ENCODE assay signal across 11 cellular contexts in the genomic region with DNA sequence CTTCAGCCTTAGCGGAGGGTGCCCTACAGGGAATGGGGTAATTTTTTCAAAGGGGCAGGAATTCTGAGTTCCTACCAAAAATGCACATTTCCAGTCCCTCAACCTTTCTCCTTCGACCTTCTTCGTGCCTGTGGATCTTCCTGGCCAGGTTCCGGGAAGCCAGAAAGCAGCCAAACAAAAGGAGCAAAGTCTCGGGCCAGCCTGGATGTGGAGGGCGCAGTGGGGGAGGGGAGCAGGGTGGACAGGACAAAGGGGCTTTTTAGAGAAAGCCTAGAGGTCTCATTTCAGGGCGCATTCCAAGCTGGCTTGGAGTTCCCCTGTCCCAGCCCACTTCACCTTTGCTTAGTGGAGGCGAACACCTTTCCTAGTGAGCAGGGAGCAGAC. TPM values are rescaled to one million over a fixed set of nuclear protein-coding genes. Genes with fewer than 3 reads are reported as not detected.
DNase-seq lines count a peak whose midpoint lies in the region; ATAC-seq, FAIRE-seq and TF ChIP-seq lines count a peak whose summit lies in the region.
"Had no signal": no experiment of that assay in that cellular context is flagged by ENCODE, and none has a peak within 500 bp of the region (broad histone marks: within the 10 kb centered on the region; RNA-seq: fewer than 3 reads in every experiment).

No MANE protein-coding gene starts in this region.

- no TSS peak for BruUV-seq in GM12878 (replicated peaks; lab: Mats Ljungman, UMichigan)

- H3K4me1 Mint-ChIP-seq in activated naive CD4-positive, alpha-beta T cell treated with anti-CD3 and anti-CD28 coated beads, Interleukin-2, amount 50 U/mL, for 24 hours, result peaks cover 44% of the 10 kb centered on the region

- no peak for FAIRE-seq in GM12878 (lab: Jason Lieb, UNC)
- FAIRE-seq: frontal cortex had no signal

- RAD21 ChIA-PET in GM12878 (lab: Charles Lee; ENCODE audit: unreplicated experiment), result interaction anchor here (0.6 to 11.2 kb wide), 13 partner anchors 10 to 270 kb away, joined by 3 to 139 read pairs (median 6); no protein-coding TSS in a partner anchor

- 70% methylated on average over 8 of the region's 8 CpGs for WGBS in GM12878 (ENCODE audit: insufficient coverage, insufficient replicate concordance, low lambda C conversion rate, missing lambda C conversion rate)
- WGBS in suprapubic skin, result 27% methylated on average over 8 of the region's 8 CpGs

- peak overlapping the region; percentile 76 for H3K9ac ChIP-seq in GM12878 (ENCODE audit: control insufficient read depth, insufficient read depth, low read length)

- no peaks in the 10 kb centered on the region for H4K20me1 ChIP-seq in GM12878 (ENCODE audit: control insufficient read depth, insufficient read depth)

- POLR2A ChIA-PET in GM12878 (lab: Charles Lee), result interaction anchor here (0.7 to 6.3 kb wide), 8 partner anchors 14 to 130 kb away, joined by 3 to 60 read pairs (median 7); no protein-coding TSS in a partner anchor

- intact Hi-C loops in GM12878 (cut with micrococcal nuclease; ENCODE audit: unreplicated experiment), result loop anchor here (5.0 kb wide), 1 partner anchor 131 kb away; a partner anchor contains a TSS

- H2AFZ ChIP-seq in GM12878 (ENCODE audit: control insufficient read depth, low read depth, low read length), result peak overlapping the region; percentile 90

- no peak for ATAC-seq in activated naive CD4-positive, alpha-beta T cell treated with anti-CD3 and anti-CD28 coated beads, Interleukin-2, amount 50 U/mL, for 72 hours
- ATAC-seq in GM12878, result no peak

- H3K4me1 ChIP-seq in GM12878 (ENCODE audit: control insufficient read depth, insufficient read depth, low read length), result peaks cover 57% of the 10 kb centered on the region
- peaks cover 28% of the 10 kb centered on the region for H3K4me1 ChIP-seq in suprapubic skin

- TF ChIP-seq EP300 in GM12878 (IDR thresholded peaks at IDR 0.05; ENCODE audit: borderline replicate concordance in 1 of 2, control insufficient read depth in 1 of 2, low read depth in 2 of 2, low read length in 2 of 2) (no peak), suprapubic skin (IDR thresholded peaks at IDR 0.05) (no peak)

- H3K27ac Mint-ChIP-seq in activated naive CD4-positive, alpha-beta T cell treated with anti-CD3 and anti-CD28 coated beads, Interleukin-2, amount 50 U/mL, for 24 hours, result no peak overlapping the region
- no peak overlapping the region for H3K27ac Mint-ChIP-seq in activated naive CD4-positive, alpha-beta T cell treated with anti-CD3 and anti-CD28 coated beads, Interleukin-2, amount 50 U/mL, for 72 hours
- H3K27ac Mint-ChIP-seq: activated CD4-positive, alpha-beta memory T cell treated with anti-CD3 and anti-CD28 coated beads for 36 hours had no signal

- no peaks in the 10 kb centered on the region for H3K9me3 Mint-ChIP-seq in activated naive CD4-positive, alpha-beta T cell treated with anti-CD3 and anti-CD28 coated beads, Interleukin-2, amount 50 U/mL, for 24 hours
- H3K9me3 Mint-ChIP-seq in activated naive CD4-positive, alpha-beta T cell treated with anti-CD3 and anti-CD28 coated beads, Interleukin-2, amount 50 U/mL, for 72 hours, result no peaks in the 10 kb centered on the region
- H3K9me3 Mint-ChIP-seq: activated CD4-positive, alpha-beta memory T cell treated with anti-CD3 and anti-CD28 coated beads for 36 hours had no signal

- peak overlapping the region; percentile 73 for H3K4me3 Mint-ChIP-seq in activated naive CD4-positive, alpha-beta T cell treated with anti-CD3 and anti-CD28 coated beads, Interleukin-2, amount 50 U/mL, for 24 hours

- H3K27ac ChIP-seq in GM12878 (ENCODE audit: control insufficient read depth, insufficient read depth) (peak overlapping the region; percentile 52), suprapubic skin (no peak overlapping the region)

- peaks cover 14% of the 10 kb centered on the region for H3K27me3 Mint-ChIP-seq in activated naive CD4-positive, alpha-beta T cell treated with anti-CD3 and anti-CD28 coated beads, Interleukin-2, amount 50 U/mL, for 24 hours

- DNase-seq in activated naive CD4-positive, alpha-beta T cell treated with anti-CD3 and anti-CD28 coated beads, Interleukin-2, amount 50 U/mL, for 72 hours (ENCODE audit: low spot score in 2 of 2), result no peak
- no peak for DNase-seq in GM12878 (ENCODE audit: low read depth, low spot score)
- peak; percentile 86 for DNase-seq in left kidney (ENCODE audit: low read depth, low spot score)
- DNase-seq in suprapubic skin (ENCODE audit: low spot score in 2 of 2), result no peak
- no peak for DNase-seq in NCI-H128 (lab: John Stamatoyannopoulos, UW; ENCODE audit: unreplicated experiment)
- no peak for DNase-seq in kidney glomerular epithelial cell (lab: John Stamatoyannopoulos, UW)
- DNase-seq in NCI-H748 (lab: John Stamatoyannopoulos, UW; ENCODE audit: unreplicated experiment), result no peak
- DNase-seq: activated CD4-positive, alpha-beta memory T cell treated with anti-CD3 and anti-CD28 coated beads for 36 hours; NCI-H1436 treated with DMSO at 0.1 percent for 48 hours had no signal

- H3K27me3 ChIP-seq in GM12878 (replicated peaks in 1 of 2; ENCODE audit: control insufficient read depth in 2 of 2, insufficient read depth in 2 of 2, low read length in 1 of 2), result no peaks in the 10 kb centered on the region
- H3K27me3 ChIP-seq in suprapubic skin, result peaks cover 43% of the 10 kb centered on the region

- H3K36me3 ChIP-seq in GM12878 (ENCODE audit: control insufficient read depth in 2 of 2, insufficient read depth in 2 of 2, low read length in 1 of 2) (no peaks in the 10 kb centered on the region), suprapubic skin (no peaks in the 10 kb centered on the region)

- H3K9me3 ChIP-seq in GM12878 (replicated peaks; ENCODE audit: control insufficient read depth, insufficient read depth, low read length), result no peaks in the 10 kb centered on the region
- no peaks in the 10 kb centered on the region for H3K9me3 ChIP-seq in suprapubic skin

- in situ Hi-C loops in GM12878 (cut with MboI), result no loop called here

- CTCF ChIA-PET in GM12878 (lab: Yijun Ruan, JAX), result interaction anchor here (1.4 to 10.0 kb wide), 8 partner anchors 12 to 270 kb away, joined by 4 to 131 read pairs (median 36); no protein-coding TSS in a partner anchor

- H3K4me2 ChIP-seq in GM12878 (ENCODE audit: control insufficient read depth, insufficient read depth), result peak overlapping the region; percentile 90

- no peak for TF ChIP-seq POLR2A in GM12878 (IDR thresholded peaks at IDR 0.05; ENCODE audit: low read depth, low read length)
- TF ChIP-seq POLR2A in suprapubic skin (IDR thresholded peaks at IDR 0.05), result no peak

- no peak for TF ChIP-seq RAD21 in GM12878 (IDR thresholded peaks at IDR 0.05; ENCODE audit: insufficient read depth, low read depth, low read length)

- H3K4me3 ChIP-seq in GM12878, result peak overlapping the region; percentile 45; the same call in 1 of the 2 replicates
- peak overlapping the region; percentile 48 for H3K4me3 ChIP-seq in suprapubic skin

- no peak for TF ChIP-seq CTCF in GM12878 (IDR thresholded peaks at IDR 0.05 in 2 of 3, conservative IDR thresholded peaks at IDR 0.05 in 1 of 3; ENCODE audit: control insufficient read depth in 2 of 3, extremely low read depth in 1 of 3, insufficient read depth in 1 of 3, low read depth in 3 of 3, low read length in 3 of 3)
- no peak for TF ChIP-seq CTCF in suprapubic skin (IDR thresholded peaks at IDR 0.05)

- SMC1A ChIA-PET in GM12878 (lab: Charles Lee; ENCODE audit: uncharacterized antibody, unreplicated experiment), result interaction anchor here (0.8 to 12.2 kb wide), 11 partner anchors 13 to 269 kb away, joined by 3 to 193 read pairs (median 6); no protein-coding TSS in a partner anchor

- H3K36me3 Mint-ChIP-seq in activated naive CD4-positive, alpha-beta T cell treated with anti-CD3 and anti-CD28 coated beads, Interleukin-2, amount 50 U/mL, for 24 hours, result no peaks in the 10 kb centered on the region
- peaks cover 0 to 4% of the 10 kb centered on the region in 2 donors for H3K36me3 Mint-ChIP-seq in activated naive CD4-positive, alpha-beta T cell treated with anti-CD3 and anti-CD28 coated beads, Interleukin-2, amount 50 U/mL, for 72 hours
- H3K36me3 Mint-ChIP-seq: activated CD4-positive, alpha-beta memory T cell treated with anti-CD3 and anti-CD28 coated beads for 36 hours had no signal

- H3K79me2 ChIP-seq in GM12878 (ENCODE audit: control insufficient read depth, insufficient read depth, low read length), result no peaks in the 10 kb centered on the region; the same call in none of the 2 replicates

RNA-seq across cellular contexts. Expression of a gene that starts 2.9 kb away (rescaled TPM):
- total RNA-seq in activated naive CD4-positive, alpha-beta T cell treated with anti-CD3 and anti-CD28 coated beads, Interleukin-2, amount 50 U/mL, for 72 hours, result under 1 TPM; 0.09 to 0.88 TPM
- total RNA-seq in GM12878 (2013; cell fraction: nucleolus; rRNA removed), result 50.9 and 53.6 TPM in 2 replicates
- 9.8 and 13.0 TPM in 2 replicates for total RNA-seq in GM12878 (2014; rRNA removed)
- 3.9 and 4.4 TPM in 2 replicates for total RNA-seq in GM12878 (2014; rRNA removed; fragmentation: Illumina TruSeq; extraction: Trizol)
- total RNA-seq in GM12878 (2021), result 14.0 and 14.8 TPM in 2 replicates
- polyA plus RNA-seq in GM12878 (2011; ENCODE audit: low read depth), result 1.6 TPM
- polyA plus RNA-seq in GM12878 (2011; rRNA removed), result 8.1 and 12.9 TPM in 2 replicates
- 18.6 and 22.9 TPM in 2 replicates for polyA plus RNA-seq in GM12878 (2011; cell fraction: cytosol; rRNA removed)
- polyA plus RNA-seq in GM12878 (2011; cell fraction: nucleus; rRNA removed), result 40.8 and 44.8 TPM in 2 replicates
- polyA plus RNA-seq in GM12878 (2012), result 2.3 and 4.3 TPM in 2 replicates
- polyA plus RNA-seq in GM12878 (2014; fragmentation: Illumina TruSeq; extraction: Trizol), result 7.5 and 9.2 TPM in 2 replicates
- polyA plus RNA-seq in GM12878 (2014; fragmentation: Nextera tagmentation; extraction: Ambion mirVana), result 1 to 10 TPM; 7.0 to 9.9 TPM
- 12.2 and 15.4 TPM in 2 replicates for polyA plus RNA-seq in GM12878 (2014; rRNA removed)
- 1 to 10 TPM; 3.6 to 5.3 TPM for polyA plus RNA-seq in GM12878 (2016; fragmentation: Nextera tagmentation; extraction: Ambion mirVana)
- polyA minus RNA-seq in GM12878 (2011; rRNA and poly(A)+ RNA removed), result 8.8 and 10.5 TPM in 2 replicates
- 7.1 and 7.9 TPM in 2 replicates for polyA minus RNA-seq in GM12878 (2011; cell fraction: cytosol; rRNA and poly(A)+ RNA removed)
- 7.9 and 9.5 TPM in 2 replicates for polyA minus RNA-seq in GM12878 (2011; cell fraction: nucleus; rRNA and poly(A)+ RNA removed)
- 100 to 1,000 TPM; 110 to 137 (median 117) TPM for total RNA-seq in suprapubic skin
- total RNA-seq: activated CD4-positive, alpha-beta memory T cell treated with anti-CD3 and anti-CD28 coated beads for 36 hours had no signal

RNA-seq across cellular contexts. Expression of a gene that starts 19.0 kb away (rescaled TPM):
- total RNA-seq in activated naive CD4-positive, alpha-beta T cell treated with anti-CD3 and anti-CD28 coated beads, Interleukin-2, amount 50 U/mL, for 72 hours, result not detected
- total RNA-seq in GM12878 (2013; cell fraction: nucleolus; rRNA removed), result 0.33 TPM in 1 of 2 replicates, not detected in the other
- total RNA-seq in GM12878 (2014; rRNA removed) (not detected in 2 replicates), GM12878 (2014; rRNA removed; fragmentation: Illumina TruSeq; extraction: Trizol) (not detected in 2 replicates), GM12878 (2021) (not detected in 2 replicates), suprapubic skin (not detected)
- not detected for polyA plus RNA-seq in GM12878 (2011; ENCODE audit: low read depth)
- polyA plus RNA-seq in GM12878 (2011; rRNA removed) (not detected in 2 replicates), GM12878 (2014; fragmentation: Illumina TruSeq; extraction: Trizol) (not detected in 2 replicates), GM12878 (2014; fragmentation: Nextera tagmentation; extraction: Ambion mirVana) (not detected), GM12878 (2014; rRNA removed) (not detected in 2 replicates), GM12878 (2016; fragmentation: Nextera tagmentation; extraction: Ambion mirVana) (not detected)
- polyA plus RNA-seq in GM12878 (2011; cell fraction: cytosol; rRNA removed), result 0.06 and 0.13 TPM in 2 replicates
- 0.42 TPM in 2 replicates for polyA plus RNA-seq in GM12878 (2011; cell fraction: nucleus; rRNA removed)
- polyA plus RNA-seq in GM12878 (2012), result 0.18 and 0.22 TPM in 2 replicates
- polyA minus RNA-seq in GM12878 (2011; rRNA and poly(A)+ RNA removed), result not detected in 2 replicates
- not detected in 2 replicates for polyA minus RNA-seq in GM12878 (2011; cell fraction: cytosol; rRNA and poly(A)+ RNA removed)
- polyA minus RNA-seq in GM12878 (2011; cell fraction: nucleus; rRNA and poly(A)+ RNA removed), result 0.48 TPM in 1 of 2 replicates, not detected in the other
- total RNA-seq: activated CD4-positive, alpha-beta memory T cell treated with anti-CD3 and anti-CD28 coated beads for 36 hours; frontal cortex had no signal
